ENCODE assay signal across 8 cellular contexts in genomic region chrX:130171446-130172126, GRCh38. TPM values are rescaled to one million over a fixed set of nuclear protein-coding genes. Genes with fewer than 3 reads are reported as not detected.
DNase-seq lines count a peak whose midpoint lies in the region; FAIRE-seq and TF ChIP-seq lines count a peak whose summit lies in the region.

TSS of gene RAB33A (plus strand) at chrX:130171962. CDS start at chrX:130172063, 101 bp downstream.

- peak within 1 kb of the TSS; percentile 89 for H4K91ac ChIP-seq in H1 (replicated peaks; ENCODE audit: insufficient read length, low read length)

- CTCF ChIA-PET in H1 (lab: Charles Lee; ENCODE audit: partially characterized antibody): interaction anchor here (0.7 to 2.2 kb wide), 5 partner anchors 9 to 246 kb away, joined by 3 to 8 read pairs (median 3); no protein-coding TSS in a partner anchor

- no peak for TF ChIP-seq RAD21 in H1 (IDR thresholded peaks at IDR 0.05 in 1 of 2, conservative IDR thresholded peaks at IDR 0.05 in 1 of 2; ENCODE audit: low read depth in 2 of 2, low read length in 2 of 2)

- H2BK20ac ChIP-seq in H1 (ENCODE audit: low read length): no peak within 1 kb of the TSS

- WGBS in H1 (ENCODE audit: extremely low coverage in 1 of 2, insufficient coverage in 1 of 2, insufficient read length in 1 of 2, insufficient replicate concordance in 2 of 2, low coverage in 1 of 2, low lambda C conversion rate in 2 of 2, missing lambda C conversion rate in 1 of 2), 2 experiments: 5% methylated on average over 4 of the region's 61 CpGs; no CpG with 5 or more reads in 1 of the 2 experiments
- WGBS in mesodermal cell (ENCODE audit: insufficient coverage in 2 of 2), 2 experiments: 0 to 18% methylated on average over 9 to 10 of the region's 61 CpGs

- H2AK5ac ChIP-seq in H1 (ENCODE audit: low read depth, low read length): no peak within 1 kb of the TSS

- H3K79me2 ChIP-seq in Loucy (ENCODE audit: insufficient read depth, low read length): peaks cover 73% of the 10 kb centered on the region
- H3K79me2 ChIP-seq in H1 (ENCODE audit: control insufficient read depth in 1 of 2, insufficient read depth in 2 of 2, low read length in 2 of 2): no peaks in the 10 kb centered on the region; a peak in 1 of 4 replicates

- H4K8ac ChIP-seq in H1 (ENCODE audit: extremely low read depth, insufficient read depth, low read length): peak within 1 kb of the TSS; percentile 85

- peak within 1 kb of the TSS; percentile 66; the same call in 1 of the 2 replicates for H2BK5ac ChIP-seq in H1 (ENCODE audit: low read depth, low read length)

- DNase-seq in NCI-H1694 (lab: John Stamatoyannopoulos, UW) (peak; percentile 1), NCI-H1694 treated with DMSO at 0.1 percent for 48 hours (lab: John Stamatoyannopoulos, UW) (no peak), H1 (ENCODE audit: low read depth in 1 of 2, low spot score in 2 of 2) (peak in 1 of 2 experiments; percentile 57), T1000 (lab: John Stamatoyannopoulos, UW) (no peak)
- peak; percentile 24 to 27 for DNase-seq in activated CD4-positive, alpha-beta T cell treated with anti-CD3 and anti-CD28 coated beads, Interleukin-2, amount 50 U/mL, for 4 hours

- TF ChIP-seq CTCF in Loucy (conservative IDR thresholded peaks at IDR 0.05; ENCODE audit: low read length) (no peak), H1 (IDR thresholded peaks at IDR 0.05; ENCODE audit: control extremely low read depth in 1 of 3, insufficient read depth in 1 of 3, low read depth in 1 of 3, low read length in 3 of 3) (no peak)

- POLR2A ChIA-PET in H1 (lab: Charles Lee; ENCODE audit: partially characterized antibody): interaction anchor here (0.6 to 1.9 kb wide), 3 partner anchors 10 to 110 kb away, joined by 4 to 5 read pairs (median 4); no protein-coding TSS in a partner anchor

- H3K27ac ChIP-seq in H1 (ENCODE audit: low read depth, low read length) (no peak within 1 kb of the TSS; the same call in 1 of the 2 replicates), mesodermal cell (ENCODE audit: low read depth, low read length, severe bottlenecking) (no peak within 1 kb of the TSS), stomach smooth muscle (ENCODE audit: low read length) (no peak within 1 kb of the TSS)

- peak within 1 kb of the TSS; percentile 65 for H4K5ac ChIP-seq in H1 (ENCODE audit: insufficient read length, low read depth, low read length)

- H2BK12ac ChIP-seq in H1 (ENCODE audit: low read depth, low read length): no peak within 1 kb of the TSS

- H3K23ac ChIP-seq in H1 (ENCODE audit: insufficient read length): no peak within 1 kb of the TSS

- H2BK120ac ChIP-seq in H1 (replicated peaks; ENCODE audit: low read depth, low read length): peak within 1 kb of the TSS; percentile 43

- H3K4me1 ChIP-seq in Loucy (ENCODE audit: insufficient read depth, low read length, poor library complexity, severe bottlenecking) (peaks cover 41% of the 10 kb centered on the region), H1 (replicated peaks in 1 of 4; ENCODE audit: control insufficient read depth in 3 of 4, insufficient read depth in 4 of 4, low read length in 3 of 4) (peaks cover 0 to 6% (median 0%) of the 10 kb centered on the region in 4 experiments; a peak in 4 of 7 replicates), mesodermal cell (ENCODE audit: control insufficient read depth, insufficient read depth, low read length, poor library complexity, severe bottlenecking) (peaks cover 7% of the 10 kb centered on the region), stomach smooth muscle (ENCODE audit: control insufficient read depth, insufficient read depth, low read length) (peaks cover 13% of the 10 kb centered on the region)

- no peaks in the 10 kb centered on the region for H3F3A ChIP-seq in Loucy (ENCODE audit: low read depth)

- H3K4me2 ChIP-seq in Loucy (ENCODE audit: low read depth, low read length, poor library complexity, severe bottlenecking) (peak within 1 kb of the TSS; percentile 98), H1 (ENCODE audit: insufficient read depth in 1 of 2, low read depth in 2 of 2, low read length in 2 of 2) (peak within 1 kb of the TSS; percentile 88 to 95)

- H2AFZ ChIP-seq in Loucy (ENCODE audit: low read length) (peak within 1 kb of the TSS; percentile 23; the same call in 1 of the 2 replicates), H1 (ENCODE audit: low read length) (peak within 1 kb of the TSS; percentile 92)

- peaks cover 13% of the 10 kb centered on the region; the same call in 1 of the 2 replicates for H3K23me2 ChIP-seq in H1 (ENCODE audit: low read depth, low read length)

- peak within 1 kb of the TSS; percentile 8 for H3K4ac ChIP-seq in H1 (replicated peaks; ENCODE audit: insufficient read length, low read depth, low read length)

- H3K4me3 ChIP-seq in Loucy (ENCODE audit: low read length, poor library complexity, severe bottlenecking) (peak within 1 kb of the TSS; percentile 99), H1 (ENCODE audit: extremely low read depth in 1 of 4, insufficient read depth in 2 of 4, low read depth in 3 of 4, low read length in 4 of 4) (peak within 1 kb of the TSS; percentile 53 to 75 (median 64)), mesodermal cell (ENCODE audit: extremely low read depth, insufficient read depth, low read length, poor library complexity, severe bottlenecking) (peak within 1 kb of the TSS; percentile 35), stomach smooth muscle (ENCODE audit: low read length in 2 of 2) (peak within 1 kb of the TSS; percentile 64 to 69)

- H3K36me3 ChIP-seq in Loucy (ENCODE audit: insufficient read depth, low read length) (no peaks in the 10 kb centered on the region), H1 (ENCODE audit: control insufficient read depth in 2 of 4, insufficient read depth in 4 of 4, low read length in 3 of 4) (no peaks in the 10 kb centered on the region), mesodermal cell (ENCODE audit: control insufficient read depth, insufficient read depth, low read length) (no peaks in the 10 kb centered on the region), stomach smooth muscle (ENCODE audit: control insufficient read depth in 2 of 2, insufficient read depth in 2 of 2, low read length in 2 of 2) (no peaks in the 10 kb centered on the region)

- H3K27me3 ChIP-seq in Loucy (ENCODE audit: insufficient read depth, low read length, poor library complexity, severe bottlenecking): no peaks in the 10 kb centered on the region
- peaks cover 0 to 11% (median 9%) of the 10 kb centered on the region in 4 experiments; a peak in 6 of 7 replicates for H3K27me3 ChIP-seq in H1 (replicated peaks in 1 of 4; ENCODE audit: control insufficient read depth in 3 of 4, extremely low read depth in 1 of 4, insufficient read depth in 3 of 4, low read length in 3 of 4)
- H3K27me3 ChIP-seq in stomach smooth muscle (ENCODE audit: control insufficient read depth in 1 of 2, insufficient read depth in 2 of 2, low read length in 2 of 2): peaks cover 0 to 14% of the 10 kb centered on the region in 2 donors

- peak within 1 kb of the TSS; percentile 78 for H3K18ac ChIP-seq in H1 (ENCODE audit: extremely low read depth, low read length)

- TF ChIP-seq EP300 in H1 (IDR thresholded peaks at IDR 0.05; ENCODE audit: borderline replicate concordance in 1 of 2, low read depth in 2 of 2, low read length in 2 of 2): no peak

- H3K9me3 ChIP-seq in Loucy (ENCODE audit: insufficient read depth, low read depth, low read length) (no peaks in the 10 kb centered on the region), H1 (ENCODE audit: insufficient read depth in 2 of 2, low read depth in 1 of 2, low read length in 1 of 2) (no peaks in the 10 kb centered on the region), mesodermal cell (ENCODE audit: control insufficient read depth, low read length) (no peaks in the 10 kb centered on the region), stomach smooth muscle (ENCODE audit: control insufficient read depth in 2 of 2, low read length in 2 of 2) (no peaks in the 10 kb centered on the region)

- peaks cover 29% of the 10 kb centered on the region for H4K20me1 ChIP-seq in Loucy (ENCODE audit: insufficient read depth, low read length, poor library complexity, severe bottlenecking)
- no peaks in the 10 kb centered on the region for H4K20me1 ChIP-seq in H1 (replicated peaks in 1 of 2; ENCODE audit: control insufficient read depth in 1 of 2, insufficient read depth in 2 of 2, low read length in 2 of 2)

- FAIRE-seq in H1 (lab: Jason Lieb, UNC): no peak

- H2BK15ac ChIP-seq in H1 (ENCODE audit: low read length): peak within 1 kb of the TSS; percentile 88; the same call in 1 of the 2 replicates

- TF ChIP-seq POLR2A in H1 (IDR thresholded peaks at IDR 0.05; ENCODE audit: control extremely low read depth in 1 of 2, low read depth in 2 of 2, low read length in 2 of 2): no peak

- no peaks in the 10 kb centered on the region for H3K9me2 ChIP-seq in Loucy (replicated peaks; ENCODE audit: low read depth, low read length)

- peak within 1 kb of the TSS; percentile 63 for H3K14ac ChIP-seq in H1 (ENCODE audit: insufficient read length)

- H3K79me1 ChIP-seq in H1 (ENCODE audit: low read depth, low read length): no peaks in the 10 kb centered on the region

- H3K56ac ChIP-seq in H1 (replicated peaks; ENCODE audit: insufficient read length, low read depth, low read length): no peak within 1 kb of the TSS

- peak within 1 kb of the TSS; percentile 98 for H3K9ac ChIP-seq in Loucy (ENCODE audit: low read depth, low read length, poor library complexity, severe bottlenecking)
- H3K9ac ChIP-seq in H1 (replicated peaks in 1 of 4; ENCODE audit: extremely low read depth in 1 of 4, low read depth in 3 of 4, low read length in 3 of 4): peak within 1 kb of the TSS in 2 of 4 experiments; percentile 5 to 40; a peak in 1 of 7 replicates
- no peak within 1 kb of the TSS for H3K9ac ChIP-seq in stomach smooth muscle (ENCODE audit: low read length in 2 of 2)

TF ChIP-seq in H1, 55 proteins besides CTCF, POLR2A, EP300 and RAD21 (continues in another document):
- TF ChIP-seq KDM4A (IDR thresholded peaks at IDR 0.05; ENCODE audit: low read depth, low read length, severe bottlenecking) (peak; percentile 67), EGR1 (IDR thresholded peaks at IDR 0.05; ENCODE audit: borderline replicate concordance, low read depth, low read length) (no peak), EZH2 (IDR thresholded peaks at IDR 0.05; ENCODE audit: low read depth, low read length, severe bottlenecking) (peak; percentile 46)

RNA-seq across cellular contexts. Expression of gene RAB33A, which starts in this region (rescaled TPM):
- 2.8 and 3.9 TPM in 2 replicates for total RNA-seq in H1 (2021; fragmentation: NEBNext Ultra II Directional; extraction: Animal tissue kit (Norgen Biotek cat#: 25700))
- 4.1 and 4.6 TPM in 2 replicates for polyA plus RNA-seq in H1 (2011; rRNA removed)
- polyA plus RNA-seq in H1 (2011; cell fraction: cytosol; rRNA removed): 5.0 TPM
- polyA plus RNA-seq in H1 (2011; cell fraction: nucleus; rRNA removed): 3.3 TPM
- polyA plus RNA-seq in H1 (2012, experiment 1 of 2): 3.7 to 4.6 TPM (median 4.0 TPM) in 4 replicates
- 4.9 TPM for polyA plus RNA-seq in H1 (2012, experiment 2 of 2)
- polyA plus RNA-seq in H1 (2013, experiment 1 of 2): 3.8 TPM
- polyA plus RNA-seq in H1 (2013, experiment 2 of 2): 4.0 TPM
- polyA minus RNA-seq in H1 (2011; rRNA and poly(A)+ RNA removed): 3.1 and 4.6 TPM in 2 replicates
- polyA minus RNA-seq in H1 (2011; cell fraction: cytosol; rRNA and poly(A)+ RNA removed): 3.0 TPM
- polyA minus RNA-seq in H1 (2011; cell fraction: nucleus; rRNA and poly(A)+ RNA removed): 2.2 TPM
- polyA plus RNA-seq in mesodermal cell (2013, experiment 1 of 2): 7.4 TPM
- polyA plus RNA-seq in mesodermal cell (2013, experiment 2 of 2): 5.3 TPM

Comparison
In these comparisons a context has a peak if more than half of its experiments do, and no peak if none do; other contexts are left out.
1. DNase-seq: peak in NCI-H1694 (single experiment) and activated CD4-positive, alpha-beta T cell treated with anti-CD3 and anti-CD28 coated beads, Interleukin-2, amount 50 U/mL, for 4 hours (2 of 2); none in NCI-H1694 treated with DMSO at 0.1 percent for 48 hours (single experiment) and T1000 (single experiment).
2. H3K4me3 ChIP-seq: peak in every context shown above with its lines; median percentile 99 in Loucy; 66 in stomach smooth muscle; 64 in H1; 35 in mesodermal cell.